ENCODE assay signal across 21 cellular contexts in the genomic region with DNA sequence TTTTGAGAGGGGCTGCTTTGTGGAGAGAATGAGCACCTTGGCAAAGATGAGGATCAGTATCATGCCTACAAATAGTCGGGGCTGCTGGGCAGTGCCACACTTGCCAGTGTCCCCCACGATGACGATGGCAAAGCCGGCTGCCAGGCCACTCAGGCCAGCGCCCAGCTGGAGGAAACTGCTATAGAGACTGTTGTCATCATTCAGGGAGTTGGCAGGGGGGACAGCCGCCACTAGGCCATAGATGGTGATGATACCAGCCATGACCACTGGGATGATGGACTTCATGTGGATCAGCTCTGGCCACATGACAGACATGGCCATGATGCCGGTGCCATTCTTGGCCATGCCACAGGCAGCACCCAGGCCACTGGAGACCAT. TPM values are rescaled to one million over a fixed set of nuclear protein-coding genes. Genes with fewer than 3 reads are reported as not detected.
DNase-seq lines count a peak whose midpoint lies in the region; ATAC-seq, FAIRE-seq and TF ChIP-seq lines count a peak whose summit lies in the region.
"Had no signal": no experiment of that assay in that cellular context is flagged by ENCODE, and none has a peak within 500 bp of the region (broad histone marks: within the 10 kb centered on the region; RNA-seq: fewer than 3 reads in every experiment).

No MANE protein-coding gene starts in this region.

- H3K4me3 ChIP-seq in GM23338 = no peak overlapping the region
- H3K4me3 ChIP-seq in kidney (ENCODE audit: low read length in 2 of 2) = no peak overlapping the region
- H3K4me3 ChIP-seq in tibial artery = no peak overlapping the region
- H3K4me3 ChIP-seq: ascending aorta, coronary artery, gastroesophageal sphincter had no signal

- TF ChIP-seq CTCF in GM23338 (conservative IDR thresholded peaks at IDR 0.05; ENCODE audit: low read depth in 2 of 2) (no peak), kidney (IDR thresholded peaks at IDR 0.05; ENCODE audit: borderline replicate concordance, extremely low read depth, insufficient read depth) (no peak), tibial artery (IDR thresholded peaks at IDR 0.05) (no peak)

- H3F3A ChIP-seq in GM23338 (replicated peaks; ENCODE audit: low read depth) = peaks cover 13% of the 10 kb centered on the region; the same call in 1 of the 2 replicates

- H3K27me3 ChIP-seq in GM23338 (ENCODE audit: insufficient read depth) (no peaks in the 10 kb centered on the region), tibial artery (no peaks in the 10 kb centered on the region)
- H3K27me3 ChIP-seq: ascending aorta, gastroesophageal sphincter had no signal

- H2AFZ ChIP-seq in GM23338 = no peak overlapping the region
- H2AFZ ChIP-seq: parathyroid adenoma had no signal

- H3K9ac ChIP-seq in kidney (ENCODE audit: low read length in 2 of 2) = no peak overlapping the region
- H3K9ac ChIP-seq: parathyroid adenoma had no signal

- no peak overlapping the region for H3K4me2 ChIP-seq in GM23338

- H3K36me3 ChIP-seq in GM23338 (ENCODE audit: insufficient read depth) (no peaks in the 10 kb centered on the region), kidney (ENCODE audit: control insufficient read depth in 1 of 2, insufficient read depth in 2 of 2, low read length in 2 of 2) (peaks cover 0 to 4% of the 10 kb centered on the region in 2 donors), tibial artery (peaks cover 0 to 12% (median 4%) of the 10 kb centered on the region in 3 donors)

- no peaks in the 10 kb centered on the region for H3K9me2 ChIP-seq in GM23338 (ENCODE audit: insufficient read depth)

- H3K4me3 Mint-ChIP-seq in GM23338 = no peak overlapping the region; the same call in 2 of the 3 replicates
- H3K4me3 Mint-ChIP-seq: activated B cell treated with CpG ODN at 0.5 μM for 24 hours; T-helper 1 cell treated with Interleukin-12 subunit alpha and Interleukin-12 subunit beta and Interleukin-4 antibody, amounts not matched to agents 30 μg/mL and 1 μg/mL, for 36 hours had no signal

- DNase-seq in GM23338 (ENCODE audit: low spot score) (no peak), anterior cingulate cortex (lab: John Stamatoyannopoulos, UW) (peak in 42 of 58 donors; percentile 14 to 85 (median 56)), kidney (peak; percentile 59), putamen (ENCODE audit: low spot score) (peak; percentile 83), COR-L47 (lab: John Stamatoyannopoulos, UW) (no peak), tibial artery (no peak), GM03348 (ENCODE audit: low spot score) (no peak)
- DNase-seq in stimulated activated CD4-positive, alpha-beta T cell treated with anti-CD3 and anti-CD28 coated beads, Interleukin-2, amount 100 ng/mL, for 24 hours = no peak
- DNase-seq: activated B cell treated with CpG ODN at 0.5 μM for 24 hours; activated effector memory CD4-positive, alpha-beta T cell treated with anti-CD3 and anti-CD28 coated beads, Interleukin-2, amount 50 U/mL, for 16 hours; AML-193; NCI-H146; RPMI8226; stimulated activated CD4-positive, alpha-beta T cell treated with anti-CD3 and anti-CD28 coated beads, Interleukin-15, amount 100 ng/mL, for 24 hours had no signal

- no peak for ATAC-seq in GM23338
- ATAC-seq: gastroesophageal sphincter had no signal

- H3K27ac ChIP-seq in GM23338 (ENCODE audit: low read depth) (no peak overlapping the region), kidney (ENCODE audit: low read depth in 2 of 2, low read length in 2 of 2) (no peak overlapping the region), tibial artery (no peak overlapping the region)
- H3K27ac ChIP-seq: ascending aorta had no signal

- FAIRE-seq in kidney (lab: Jason Lieb, UNC) = no peak
- FAIRE-seq: islet of Langerhans had no signal

- peak overlapping the region; percentile 69; the same call in 1 of the 2 replicates for H3K27ac Mint-ChIP-seq in GM23338
- H3K27ac Mint-ChIP-seq: activated B cell treated with CpG ODN at 0.5 μM for 24 hours; T-helper 1 cell treated with Interleukin-12 subunit alpha and Interleukin-12 subunit beta and Interleukin-4 antibody, amounts not matched to agents 30 μg/mL and 1 μg/mL, for 36 hours had no signal

- H4K20me1 ChIP-seq in GM23338 (replicated peaks; ENCODE audit: insufficient read depth) = peaks cover 5% of the 10 kb centered on the region; the same call in 1 of the 2 replicates

- H3K79me2 ChIP-seq in GM23338 (replicated peaks; ENCODE audit: insufficient read depth) = peaks cover 19% of the 10 kb centered on the region

- H3K9me3 ChIP-seq in kidney (ENCODE audit: control insufficient read depth in 1 of 2, low read length in 2 of 2) (no peaks in the 10 kb centered on the region), tibial artery (no peaks in the 10 kb centered on the region)
- H3K9me3 ChIP-seq: ascending aorta, gastroesophageal sphincter had no signal

- peaks cover 9% of the 10 kb centered on the region; the same call in 2 of the 3 replicates for H3K36me3 Mint-ChIP-seq in GM23338 (ENCODE audit: low read depth)

- intact Hi-C loops in kidney (cut with DNase I) = no loop called here
- intact Hi-C loops in tibial artery (cut with DNase I; ENCODE audit: low total_unique reads) = no loop called here

- no peaks in the 10 kb centered on the region for H3K9me3 Mint-ChIP-seq in GM23338
- H3K9me3 Mint-ChIP-seq: activated B cell treated with CpG ODN at 0.5 μM for 24 hours had no signal

- H3K4me1 ChIP-seq in GM23338 (ENCODE audit: insufficient read depth) = peaks cover 58% of the 10 kb centered on the region
- H3K4me1 ChIP-seq in kidney (ENCODE audit: control insufficient read depth in 1 of 2, insufficient read depth in 1 of 2, low read depth in 1 of 2, low read length in 2 of 2) = peaks cover 4 to 11% of the 10 kb centered on the region in 2 donors
- peaks cover 0 to 40% (median 10%) of the 10 kb centered on the region in 4 donors for H3K4me1 ChIP-seq in tibial artery

- peaks cover 65% of the 10 kb centered on the region for H3K4me1 Mint-ChIP-seq in GM23338

- peaks cover 16% of the 10 kb centered on the region for H3K27me3 Mint-ChIP-seq in GM23338 (ENCODE audit: insufficient read depth, low read depth, poor library complexity)
- H3K27me3 Mint-ChIP-seq: activated B cell treated with CpG ODN at 0.5 μM for 24 hours had no signal

TF ChIP-seq in GM23338, 12 proteins besides CTCF, POLR2A, EP300 and RAD21 (continues in another document):
- TF ChIP-seq, protein P1, sequence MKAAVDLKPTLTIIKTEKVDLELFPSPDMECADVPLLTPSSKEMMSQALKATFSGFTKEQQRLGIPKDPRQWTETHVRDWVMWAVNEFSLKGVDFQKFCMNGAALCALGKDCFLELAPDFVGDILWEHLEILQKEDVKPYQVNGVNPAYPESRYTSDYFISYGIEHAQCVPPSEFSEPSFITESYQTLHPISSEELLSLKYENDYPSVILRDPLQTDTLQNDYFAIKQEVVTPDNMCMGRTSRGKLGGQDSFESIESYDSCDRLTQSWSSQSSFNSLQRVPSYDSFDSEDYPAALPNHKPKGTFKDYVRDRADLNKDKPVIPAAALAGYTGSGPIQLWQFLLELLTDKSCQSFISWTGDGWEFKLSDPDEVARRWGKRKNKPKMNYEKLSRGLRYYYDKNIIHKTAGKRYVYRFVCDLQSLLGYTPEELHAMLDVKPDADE (IDR thresholded peaks at IDR 0.05) = no peak
- TF ChIP-seq STAT1 (IDR thresholded peaks at IDR 0.05; ENCODE audit: unreplicated experiment) = no peak

RNA-seq across cellular contexts. Expression of a gene that starts 23.8 kb away (rescaled TPM):
- total RNA-seq in GM23338 (2014; rRNA removed; shearing (Covaris generic)) = 42.1 and 54.9 TPM in 2 replicates
- polyA plus RNA-seq in GM23338 (2016; fragmentation: Nextera tagmentation; extraction: Ambion mirVana) (17.3 and 19.4 TPM in 2 replicates), kidney (ENCODE audit: insufficient read depth, low read depth, low replicate concordance) (21.2 TPM)
- 118 TPM for total RNA-seq in kidney

RNA-seq across cellular contexts. Expression of a gene that starts 42.4 kb away (rescaled TPM):
- 3.6 and 5.9 TPM in 2 replicates for total RNA-seq in GM23338 (2014; rRNA removed; shearing (Covaris generic))
- polyA plus RNA-seq in GM23338 (2016; fragmentation: Nextera tagmentation; extraction: Ambion mirVana) = 0.78 and 1.9 TPM in 2 replicates
- 4.4 TPM for total RNA-seq in kidney
- 2.5 TPM for polyA plus RNA-seq in kidney (ENCODE audit: insufficient read depth, low read depth, low replicate concordance)
- total RNA-seq: ascending aorta had no signal

RNA-seq across cellular contexts. Expression of a gene that starts 46.0 kb away (rescaled TPM):
- 0.23 and 1.2 TPM in 2 replicates for total RNA-seq in GM23338 (2014; rRNA removed; shearing (Covaris generic))
- polyA plus RNA-seq in GM23338 (2016; fragmentation: Nextera tagmentation; extraction: Ambion mirVana) (0.24 and 0.50 TPM in 2 replicates), kidney (ENCODE audit: insufficient read depth, low read depth, low replicate concordance) (0.82 TPM)
- 1.3 TPM for total RNA-seq in kidney
- total RNA-seq: ascending aorta, HT1080 had no signal

RNA-seq across cellular contexts. Expression of a gene that starts 50.0 kb away (rescaled TPM):
- total RNA-seq in GM23338 (2014; rRNA removed; shearing (Covaris generic)) = 49.9 and 55.9 TPM in 2 replicates
- polyA plus RNA-seq in GM23338 (2016; fragmentation: Nextera tagmentation; extraction: Ambion mirVana) (20.2 and 22.1 TPM in 2 replicates), kidney (ENCODE audit: insufficient read depth, low read depth, low replicate concordance) (9.2 TPM)
- 45.4 TPM for total RNA-seq in kidney

Comparison
In these comparisons a context has a peak if more than half of its experiments do, and no peak if none do; other contexts are left out.
1. DNase-seq: peak in anterior cingulate cortex (42 of 58), kidney (single experiment) and putamen (single experiment); none in GM23338 (single experiment), stimulated activated CD4-positive, alpha-beta T cell treated with anti-CD3 and anti-CD28 coated beads, Interleukin-2, amount 100 ng/mL, for 24 hours (0 of 2), COR-L47 (single experiment), tibial artery (0 of 2) and GM03348 (single experiment).